Comparison of ENCODE assay signal across 1 cellular context in the genomic region with DNA sequence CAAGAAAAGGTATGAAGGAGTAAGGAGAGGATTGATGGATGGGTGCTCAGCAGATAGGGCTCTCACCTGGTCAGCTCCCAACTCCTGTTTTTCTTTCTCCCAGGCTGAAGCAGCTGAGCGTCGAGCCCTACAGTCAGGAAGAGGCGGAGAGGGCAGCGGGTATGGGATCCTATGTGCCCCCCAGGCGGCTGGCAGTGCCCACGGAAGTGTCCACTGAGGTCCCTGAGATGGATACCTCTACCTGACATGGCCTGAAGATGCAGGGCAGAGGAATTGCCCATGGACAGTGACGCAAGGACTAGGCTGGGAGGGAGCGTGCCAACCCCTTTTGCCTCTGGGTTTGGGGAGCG.
TF ChIP-seq lines count a peak whose summit lies in the region.

No MANE protein-coding gene starts in this region.

TF ChIP-seq in endothelial cell of umbilical vein, 7 proteins besides CTCF, POLR2A, EP300 and RAD21:
- TF ChIP-seq MYC (IDR thresholded peaks at IDR 0.05; ENCODE audit: low read depth, low read length) (no peak), JUN (IDR thresholded peaks at IDR 0.05; ENCODE audit: borderline replicate concordance, insufficient read depth, insufficient read length, low read depth) (no peak), GATA2 (IDR thresholded peaks at IDR 0.05; ENCODE audit: insufficient read depth, insufficient read length, low read depth, low read length) (no peak), EZH2 (IDR thresholded peaks at IDR 0.05; ENCODE audit: borderline replicate concordance, low read depth, low read length, severe bottlenecking) (no peak), FOS (IDR thresholded peaks at IDR 0.05; ENCODE audit: borderline replicate concordance, insufficient read depth, low read length) (no peak), POLR2AphosphoS5 (IDR thresholded peaks at IDR 0.05; ENCODE audit: insufficient read depth, low read depth, low read length) (no peak)
- TF ChIP-seq, protein P1, sequence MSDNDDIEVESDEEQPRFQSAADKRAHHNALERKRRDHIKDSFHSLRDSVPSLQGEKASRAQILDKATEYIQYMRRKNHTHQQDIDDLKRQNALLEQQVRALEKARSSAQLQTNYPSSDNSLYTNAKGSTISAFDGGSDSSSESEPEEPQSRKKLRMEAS (IDR thresholded peaks at IDR 0.05; ENCODE audit: insufficient read depth, insufficient read length), result no peak
